33 cellular contexts compared by ENCODE assay signal in genomic region chr1:246078888-246079252, GRCh38.
"Had no signal": no experiment of that assay in that cellular context is flagged by ENCODE, and none has a peak within 500 bp of the region (broad histone marks: within the 10 kb centered on the region; RNA-seq: fewer than 3 reads in every experiment).

No MANE protein-coding gene starts in this region.

- FAIRE-seq: TTC549 had no signal

- H3K27ac ChIP-seq: adrenal gland, body of pancreas, brain microvascular endothelial cell, breast epithelium, WERI-Rb-1 had no signal

- ATAC-seq: activated CD4-positive, CD25-positive, alpha-beta regulatory T cell treated with anti-CD3 and anti-CD28 coated beads, Interleukin-2, amount 50 U/mL, for 24 hours; activated CD8-positive, alpha-beta T cell treated with anti-CD3 and anti-CD28 coated beads for 36 hours; activated naive CD4-positive, alpha-beta T cell treated with anti-CD3 and anti-CD28 coated beads, Interleukin-2, amount 50 U/mL, for 72 hours; activated T-cell treated with anti-CD3 and anti-CD28 coated beads, Interleukin-2, amount 50 U/mL, for 4 hours; activated T-cell treated with anti-CD3 and anti-CD28 coated beads, Interleukin-2, amount 50 U/mL, for 72 hours; activated T-helper 17 cell treated with anti-CD3 and anti-CD28 coated beads, Interleukin-2, amount 50 U/mL, for 72 hours; body of pancreas; WTC11 had no signal

- H3K9me3 ChIP-seq: adrenal gland, body of pancreas had no signal

- H3K4me1 ChIP-seq: adrenal gland, body of pancreas, breast epithelium had no signal

- H3K36me3 ChIP-seq: adrenal gland, brain microvascular endothelial cell, breast epithelium, WERI-Rb-1 had no signal

- DNase-seq: activated CD4-positive, alpha-beta memory T cell treated with anti-CD3 and anti-CD28 coated beads for 36 hours; activated CD4-positive, alpha-beta T cell treated with anti-CD3 and anti-CD28 coated beads for 4 hours; activated CD4-positive, alpha-beta T cell treated with anti-CD3 and anti-CD28 coated beads, Interleukin-2, amount 10 ng/mL, durations not matched to agents 24 days and 14 days; activated CD4-positive, alpha-beta T cell treated with anti-CD3 and anti-CD28 coated beads, Interleukin-2, amount 50 U/mL, for 1 hour; activated CD4-positive, alpha-beta T cell treated with anti-CD3 and anti-CD28 coated beads, Interleukin-2, amount 50 U/mL, for 4 hours; activated CD4-positive, CD25-positive, alpha-beta regulatory T cell; activated CD8-positive, alpha-beta memory T cell treated with anti-CD3 and anti-CD28 coated beads, Interleukin-2, amount 50 U/mL, for 4 hours; activated CD8-positive, alpha-beta T cell treated with anti-CD3 and anti-CD28 coated beads for 36 hours; activated effector memory CD4-positive, alpha-beta T cell treated with anti-CD3 and anti-CD28 coated beads, Interleukin-2, amount 50 U/mL, for 16 hours; activated gamma-delta T cell treated with Interleukin-2 at 50 U/mL for 16 hours; activated naive CD4-positive, alpha-beta T cell; activated naive CD4-positive, alpha-beta T cell treated with anti-CD3 and anti-CD28 coated beads, Interleukin-2, amount 50 U/mL, for 16 hours; activated naive CD8-positive, alpha-beta T cell treated with anti-CD3 and anti-CD28 coated beads for 36 hours; activated T-cell treated with anti-CD3 and anti-CD28 coated beads for 4 hours; activated T-cell treated with anti-CD3 and anti-CD28 coated beads, Interleukin-2, amount 50 U/mL, for 1 hour; activated T-cell treated with anti-CD3 and anti-CD28 coated beads, Interleukin-2, amount 50 U/mL, for 4 hours; activated T-cell treated with anti-CD3 and anti-CD28 coated beads, Interleukin-2, amount 50 U/mL, for 72 hours; adrenal gland; amniotic stem cell; aorta; body of pancreas; brain microvascular endothelial cell; central memory CD4-positive, alpha-beta T cell; T-helper 1 cell; T-helper 2 cell; T-helper 9 cell; WERI-Rb-1 had no signal

- H3K4me3 ChIP-seq: adrenal gland, body of pancreas, breast epithelium had no signal

- H3K27me3 ChIP-seq: adrenal gland, body of pancreas, brain microvascular endothelial cell, breast epithelium had no signal
